13 cellular contexts compared by ENCODE assay signal in the genomic region with DNA sequence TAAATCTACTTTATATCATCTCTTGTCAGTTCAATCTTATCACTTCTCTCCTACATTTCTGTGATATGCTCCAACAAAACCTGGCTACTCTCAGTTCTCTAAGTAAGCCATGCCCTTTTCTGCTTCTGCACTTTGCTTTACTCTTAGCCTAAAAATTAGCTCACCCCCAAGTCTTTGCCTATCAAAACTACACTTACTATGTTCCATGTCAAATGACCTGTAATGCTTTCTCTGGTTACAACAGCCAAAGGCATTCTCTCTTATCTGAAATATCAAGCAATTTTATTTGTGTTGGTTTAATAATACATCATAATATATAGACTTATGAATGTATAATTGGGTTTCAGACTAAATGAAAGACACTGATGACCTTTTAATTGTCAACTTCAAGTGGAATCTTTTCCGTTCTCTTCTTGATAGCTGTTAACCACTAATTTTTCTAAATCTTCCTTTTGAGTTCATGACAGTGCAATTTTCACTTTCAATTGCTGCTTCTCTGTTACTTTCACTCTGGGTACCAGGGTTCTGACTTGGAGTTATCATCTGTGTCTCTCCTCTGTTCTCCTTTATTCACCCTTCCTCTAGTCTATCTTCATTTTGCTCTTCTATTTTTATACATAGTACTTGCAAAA.
DNase-seq lines count a peak whose midpoint lies in the region; ATAC-seq, FAIRE-seq and TF ChIP-seq lines count a peak whose summit lies in the region.
"Had no signal": no experiment of that assay in that cellular context is flagged by ENCODE, and none has a peak within 500 bp of the region (broad histone marks: within the 10 kb centered on the region; RNA-seq: fewer than 3 reads in every experiment).

No MANE protein-coding gene starts in this region.

- peak; percentile 56 for FAIRE-seq in GM12878 (lab: Jason Lieb, UNC)

- peak overlapping the region; percentile 60 for H2AFZ ChIP-seq in GM12878 (ENCODE audit: control insufficient read depth, low read depth, low read length)

- SMC1A ChIA-PET in GM12878 (lab: Charles Lee; ENCODE audit: uncharacterized antibody, unreplicated experiment): interaction anchor here (1.1 to 1.3 kb wide), 2 partner anchors 15 to 198 kb away, joined by 3 read pairs; no protein-coding TSS in a partner anchor

- in situ Hi-C loops in GM12878 (cut with MboI): no loop called here

- no TSS peak for BruUV-seq in GM12878 (replicated peaks; lab: Mats Ljungman, UMichigan)

- H3K79me2 ChIP-seq in GM12878 (ENCODE audit: control insufficient read depth, insufficient read depth, low read length): no peaks in the 10 kb centered on the region

- CTCF ChIA-PET in GM12878 (lab: Yijun Ruan, JAX): interaction anchor here (1.6 kb wide), 1 partner anchor 94 kb away, joined by 3 read pairs; no protein-coding TSS in a partner anchor

- peak; percentile 95 for ATAC-seq in GM18909 (IDR thresholded peaks at IDR 0.05; ENCODE audit: poor library complexity, unreplicated experiment)
- ATAC-seq in GM21619 (IDR thresholded peaks at IDR 0.05; ENCODE audit: unreplicated experiment): peak; percentile 99
- ATAC-seq in HG03095 (IDR thresholded peaks at IDR 0.05; ENCODE audit: unreplicated experiment): peak; percentile 95
- peak; percentile 96 for ATAC-seq in GM12878
- ATAC-seq: activated CD8-positive, alpha-beta memory T cell treated with anti-CD3 and anti-CD28 coated beads, Interleukin-2, amount 10 ng/mL, durations not matched to agents 7 days and 5 days had no signal

- H3K27me3 Mint-ChIP-seq in CD14-positive monocyte (ENCODE audit: low read depth in 3 of 3): no peaks in the 10 kb centered on the region
- H3K27me3 Mint-ChIP-seq: activated CD8-positive, alpha-beta memory T cell treated with anti-CD3 and anti-CD28 coated beads, Interleukin-2, amount 10 ng/mL, durations not matched to agents 7 days and 5 days had no signal

- H3K27ac ChIP-seq in GM12878 (ENCODE audit: control insufficient read depth, insufficient read depth): no peak overlapping the region
- H3K27ac ChIP-seq: adrenal gland, ovary had no signal

- TF ChIP-seq POLR2A in GM12878 (IDR thresholded peaks at IDR 0.05; ENCODE audit: low read depth, low read length): no peak

- 0% methylated on average over 1 of the region's 1 CpG for WGBS in GM12878 (ENCODE audit: insufficient coverage, insufficient replicate concordance, low lambda C conversion rate, missing lambda C conversion rate)

- no peaks in the 10 kb centered on the region for H3K9me3 ChIP-seq in GM12878 (replicated peaks; ENCODE audit: control insufficient read depth, insufficient read depth, low read length)
- no peaks in the 10 kb centered on the region for H3K9me3 ChIP-seq in BE2C
- H3K9me3 ChIP-seq: adrenal gland, ovary had no signal

- intact Hi-C loops in GM12878 (cut with micrococcal nuclease; ENCODE audit: unreplicated experiment): no loop called here
- intact Hi-C loops in CD14-positive monocyte (cut with micrococcal nuclease): no loop called here

- H3K4me3 Mint-ChIP-seq in CD14-positive monocyte: peak overlapping the region in 1 of 2 donors; percentile 17
- H3K4me3 Mint-ChIP-seq: activated CD8-positive, alpha-beta memory T cell treated with anti-CD3 and anti-CD28 coated beads, Interleukin-2, amount 10 ng/mL, durations not matched to agents 7 days and 5 days; T-helper 1 cell treated with Interleukin-12 subunit alpha and Interleukin-12 subunit beta and Interleukin-4 antibody, amounts not matched to agents 30 μg/mL and 1 μg/mL, for 36 hours had no signal

- H3K4me3 ChIP-seq in GM12878 (no peak overlapping the region), BE2C (ENCODE audit: low read depth, low read length) (no peak overlapping the region)
- H3K4me3 ChIP-seq: adrenal gland, ovary had no signal

- H3K27me3 ChIP-seq in GM12878 (replicated peaks in 1 of 2; ENCODE audit: control insufficient read depth in 2 of 2, insufficient read depth in 2 of 2, low read length in 1 of 2) (no peaks in the 10 kb centered on the region), BE2C (no peaks in the 10 kb centered on the region)
- H3K27me3 ChIP-seq: adrenal gland, ovary had no signal

- POLR2A ChIA-PET in GM12878 (lab: Charles Lee): no interaction called here

- no peaks in the 10 kb centered on the region for H4K20me1 ChIP-seq in GM12878 (ENCODE audit: control insufficient read depth, insufficient read depth)

- no peaks in the 10 kb centered on the region for H3K36me3 ChIP-seq in GM12878 (ENCODE audit: control insufficient read depth in 2 of 2, insufficient read depth in 2 of 2, low read length in 1 of 2)
- no peaks in the 10 kb centered on the region for H3K36me3 ChIP-seq in BE2C
- H3K36me3 ChIP-seq: adrenal gland, ovary had no signal

- no peak; a peak in 1 of 4 replicates for TF ChIP-seq EP300 in GM12878 (IDR thresholded peaks at IDR 0.05; ENCODE audit: borderline replicate concordance in 1 of 2, control insufficient read depth in 1 of 2, low read depth in 2 of 2, low read length in 2 of 2)

- H3K9ac ChIP-seq in GM12878 (ENCODE audit: control insufficient read depth, insufficient read depth, low read length): no peak overlapping the region

- TF ChIP-seq CTCF in GM12878 (IDR thresholded peaks at IDR 0.05 in 2 of 3, conservative IDR thresholded peaks at IDR 0.05 in 1 of 3; ENCODE audit: control insufficient read depth in 2 of 3, extremely low read depth in 1 of 3, insufficient read depth in 1 of 3, low read depth in 3 of 3, low read length in 3 of 3) (no peak), BE2C (IDR thresholded peaks at IDR 0.05; ENCODE audit: low read depth, low read length) (no peak), CD14-positive monocyte (IDR thresholded peaks at IDR 0.05) (no peak)

- no peak overlapping the region for H3K27ac Mint-ChIP-seq in CD14-positive monocyte
- H3K27ac Mint-ChIP-seq: activated CD8-positive, alpha-beta memory T cell treated with anti-CD3 and anti-CD28 coated beads, Interleukin-2, amount 10 ng/mL, durations not matched to agents 7 days and 5 days; T-helper 1 cell treated with Interleukin-12 subunit alpha and Interleukin-12 subunit beta and Interleukin-4 antibody, amounts not matched to agents 30 μg/mL and 1 μg/mL, for 36 hours had no signal

- DNase-seq in GM12878 (ENCODE audit: low read depth, low spot score) (peak; percentile 30), BE2C (no peak), kidney tubule cell (ENCODE audit: low spot score) (no peak), CD14-positive monocyte (ENCODE audit: low spot score) (no peak), UCSD-AML1 (lab: John Stamatoyannopoulos, UW; ENCODE audit: unreplicated experiment) (no peak)
- DNase-seq: activated CD8-positive, alpha-beta memory T cell treated with anti-CD3 and anti-CD28 coated beads, Interleukin-2, amount 10 ng/mL, durations not matched to agents 7 days and 5 days; adrenal gland; NCI-H1436; ovary had no signal

- TF ChIP-seq RAD21 in GM12878 (IDR thresholded peaks at IDR 0.05; ENCODE audit: insufficient read depth, low read depth, low read length): no peak

- H3K9me3 Mint-ChIP-seq in CD14-positive monocyte: peaks cover 0 to 4% (median 0%) of the 10 kb centered on the region in 7 donors
- H3K9me3 Mint-ChIP-seq: T-helper 1 cell treated with Interleukin-12 subunit alpha and Interleukin-12 subunit beta and Interleukin-4 antibody, amounts not matched to agents 30 μg/mL and 1 μg/mL, for 36 hours had no signal

- H3K4me1 ChIP-seq in GM12878 (ENCODE audit: control insufficient read depth, insufficient read depth, low read length): no peaks in the 10 kb centered on the region; the same call in 1 of the 2 replicates
- H3K4me1 ChIP-seq in BE2C: no peaks in the 10 kb centered on the region
- H3K4me1 ChIP-seq: adrenal gland had no signal

- H3K36me3 Mint-ChIP-seq in CD14-positive monocyte: no peaks in the 10 kb centered on the region
- H3K36me3 Mint-ChIP-seq: activated CD8-positive, alpha-beta memory T cell treated with anti-CD3 and anti-CD28 coated beads, Interleukin-2, amount 10 ng/mL, durations not matched to agents 7 days and 5 days had no signal

- peaks cover 5% of the 10 kb centered on the region for H3K4me1 Mint-ChIP-seq in CD14-positive monocyte
- H3K4me1 Mint-ChIP-seq: activated CD8-positive, alpha-beta memory T cell treated with anti-CD3 and anti-CD28 coated beads, Interleukin-2, amount 10 ng/mL, durations not matched to agents 7 days and 5 days had no signal

- RAD21 ChIA-PET in GM12878 (lab: Charles Lee; ENCODE audit: unreplicated experiment): no interaction called here

- H3K4me2 ChIP-seq in GM12878 (ENCODE audit: control insufficient read depth, insufficient read depth): peak overlapping the region; percentile 11; the same call in 1 of the 2 replicates

TF ChIP-seq in GM12878, 131 proteins besides CTCF, POLR2A, EP300 and RAD21 (continues in another document):
- no peak for TF ChIP-seq ETV6 (conservative IDR thresholded peaks at IDR 0.05 in 1 of 2, IDR thresholded peaks at IDR 0.05 in 1 of 2; ENCODE audit: borderline replicate concordance in 1 of 2, low read depth in 1 of 2)
- peak; percentile 85 for TF ChIP-seq MTA2 (IDR thresholded peaks at IDR 0.05; ENCODE audit: low read depth)
- TF ChIP-seq DPF2 (IDR thresholded peaks at IDR 0.05): no peak
- TF ChIP-seq RUNX3 (IDR thresholded peaks at IDR 0.05; ENCODE audit: low read length): peak; percentile 18; the same call in 1 of the 2 replicates
- TF ChIP-seq IKZF2 (IDR thresholded peaks at IDR 0.05): peak; percentile 40 to 53; a peak in 2 of 4 replicates
- TF ChIP-seq, protein P1, sequence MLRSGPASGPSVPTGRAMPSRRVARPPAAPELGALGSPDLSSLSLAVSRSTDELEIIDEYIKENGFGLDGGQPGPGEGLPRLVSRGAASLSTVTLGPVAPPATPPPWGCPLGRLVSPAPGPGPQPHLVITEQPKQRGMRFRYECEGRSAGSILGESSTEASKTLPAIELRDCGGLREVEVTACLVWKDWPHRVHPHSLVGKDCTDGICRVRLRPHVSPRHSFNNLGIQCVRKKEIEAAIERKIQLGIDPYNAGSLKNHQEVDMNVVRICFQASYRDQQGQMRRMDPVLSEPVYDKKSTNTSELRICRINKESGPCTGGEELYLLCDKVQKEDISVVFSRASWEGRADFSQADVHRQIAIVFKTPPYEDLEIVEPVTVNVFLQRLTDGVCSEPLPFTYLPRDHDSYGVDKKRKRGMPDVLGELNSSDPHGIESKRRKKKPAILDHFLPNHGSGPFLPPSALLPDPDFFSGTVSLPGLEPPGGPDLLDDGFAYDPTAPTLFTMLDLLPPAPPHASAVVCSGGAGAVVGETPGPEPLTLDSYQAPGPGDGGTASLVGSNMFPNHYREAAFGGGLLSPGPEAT (IDR thresholded peaks at IDR 0.05; ENCODE audit: low read depth): peak; percentile 25; the same call in 1 of the 2 replicates
- peak; percentile 57 for TF ChIP-seq NR2F1 (conservative IDR thresholded peaks at IDR 0.05)
- TF ChIP-seq ATF7 (IDR thresholded peaks at IDR 0.05; ENCODE audit: low read depth): 0 out of 2 replicates have a peak, but pooled peaks have one; percentile 28
- TF ChIP-seq BACH1 (IDR thresholded peaks at IDR 0.05; ENCODE audit: borderline replicate concordance): peak; percentile 91
